22 cellular contexts compared by ENCODE assay signal in the genomic region with DNA sequence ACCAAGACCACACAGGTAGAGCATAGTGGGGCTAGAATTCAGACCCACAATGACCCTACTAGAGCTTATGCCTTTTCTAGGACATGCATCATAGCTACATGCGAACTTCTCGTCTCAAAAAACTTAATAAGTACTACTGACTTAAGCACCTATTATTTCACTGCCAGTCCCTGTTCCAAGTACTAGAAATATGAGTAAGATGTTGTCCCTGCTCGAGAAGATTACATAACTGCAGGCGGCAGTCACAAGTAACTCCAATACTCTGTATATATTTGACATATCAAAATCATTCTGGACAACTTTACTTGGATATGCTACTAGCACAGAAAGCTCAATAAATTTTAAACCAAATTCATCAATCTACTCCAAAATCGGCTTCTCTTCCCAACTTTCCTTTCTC.
DNase-seq lines count a peak whose midpoint lies in the region; ATAC-seq, FAIRE-seq and TF ChIP-seq lines count a peak whose summit lies in the region.
"Had no signal": no experiment of that assay in that cellular context is flagged by ENCODE, and none has a peak within 500 bp of the region (broad histone marks: within the 10 kb centered on the region; RNA-seq: fewer than 3 reads in every experiment).

No MANE protein-coding gene starts in this region.

- POLR2A ChIA-PET in H1 (lab: Charles Lee; ENCODE audit: partially characterized antibody), result no interaction called here

- no peak overlapping the region for H3K27ac ChIP-seq in H1 (ENCODE audit: low read depth, low read length)
- H3K27ac ChIP-seq in left lung, result no peak overlapping the region
- peak overlapping the region in 3 of 4 donors; percentile 80 to 88 (median 86) for H3K27ac ChIP-seq in gastrocnemius medialis
- H3K27ac ChIP-seq: C4-2B, SK-N-MC had no signal

- no peak overlapping the region for H3K4ac ChIP-seq in H1 (replicated peaks; ENCODE audit: insufficient read length, low read depth, low read length)

- no peaks in the 10 kb centered on the region for H3K9me3 Mint-ChIP-seq in stimulated activated memory B cell treated with anti-CD40 and anti-IgM and Interleukin-4, amounts not matched to agents 10 μg/mL and 1 μg/mL and 100 μg/mL, for 72 hours
- H3K9me3 Mint-ChIP-seq: CD8-positive, alpha-beta memory T cell had no signal

- H2BK120ac ChIP-seq in H1 (replicated peaks; ENCODE audit: low read depth, low read length), result no peak overlapping the region

- H2BK12ac ChIP-seq in H1 (ENCODE audit: low read depth, low read length), result no peak overlapping the region; the same call in 1 of the 2 replicates

- TF ChIP-seq EP300 in H1 (IDR thresholded peaks at IDR 0.05; ENCODE audit: borderline replicate concordance in 1 of 2, low read depth in 2 of 2, low read length in 2 of 2), result no peak

- no peak overlapping the region for H4K91ac ChIP-seq in H1 (replicated peaks; ENCODE audit: insufficient read length, low read length)

- H3K27ac Mint-ChIP-seq in stimulated activated memory B cell treated with anti-CD40 and anti-IgM and Interleukin-4, amounts not matched to agents 10 μg/mL and 1 μg/mL and 100 μg/mL, for 72 hours, result no peak overlapping the region
- H3K27ac Mint-ChIP-seq: B cell; CD8-positive, alpha-beta memory T cell had no signal

- H3K4me1 Mint-ChIP-seq in stimulated activated memory B cell treated with anti-CD40 and anti-IgM and Interleukin-4, amounts not matched to agents 10 μg/mL and 1 μg/mL and 100 μg/mL, for 72 hours, result peaks cover 17% of the 10 kb centered on the region

- H3K36me3 Mint-ChIP-seq in stimulated activated memory B cell treated with anti-CD40 and anti-IgM and Interleukin-4, amounts not matched to agents 10 μg/mL and 1 μg/mL and 100 μg/mL, for 72 hours, result no peaks in the 10 kb centered on the region
- H3K36me3 Mint-ChIP-seq: CD8-positive, alpha-beta memory T cell had no signal

- H3K4me3 Mint-ChIP-seq in stimulated activated memory B cell treated with anti-CD40 and anti-IgM and Interleukin-4, amounts not matched to agents 10 μg/mL and 1 μg/mL and 100 μg/mL, for 72 hours, result no peak overlapping the region
- H3K4me3 Mint-ChIP-seq: B cell; CD8-positive, alpha-beta memory T cell had no signal

- H4K20me1 ChIP-seq in H1 (replicated peaks in 1 of 2; ENCODE audit: control insufficient read depth in 1 of 2, insufficient read depth in 2 of 2, low read length in 2 of 2), result no peaks in the 10 kb centered on the region

- peaks cover 35% of the 10 kb centered on the region for H3K27me3 Mint-ChIP-seq in stimulated activated memory B cell treated with anti-CD40 and anti-IgM and Interleukin-4, amounts not matched to agents 10 μg/mL and 1 μg/mL and 100 μg/mL, for 72 hours

- H2AFZ ChIP-seq in H1 (ENCODE audit: low read length), result no peak overlapping the region

- peak overlapping the region; percentile 83 for H2BK15ac ChIP-seq in H1 (ENCODE audit: low read length)

- WGBS in H1 (ENCODE audit: extremely low coverage in 1 of 2, insufficient coverage in 1 of 2, insufficient read length in 1 of 2, insufficient replicate concordance in 2 of 2, low coverage in 1 of 2, low lambda C conversion rate in 2 of 2, missing lambda C conversion rate in 1 of 2), 2 experiments, result 83 to 100% methylated on average over 1 to 5 of the region's 5 CpGs

- H3K14ac ChIP-seq in H1 (ENCODE audit: insufficient read length), result no peak overlapping the region

- H3K4me1 ChIP-seq in H1 (replicated peaks in 1 of 4; ENCODE audit: control insufficient read depth in 3 of 4, insufficient read depth in 4 of 4, low read length in 3 of 4) (peaks cover 0 to 5% (median 3%) of the 10 kb centered on the region in 4 experiments; a peak in 4 of 7 replicates), left lung (peaks cover 7 to 33% of the 10 kb centered on the region in 2 donors), gastrocnemius medialis (peaks cover 42 to 55% of the 10 kb centered on the region in 2 donors)

- H3K36me3 ChIP-seq in H1 (ENCODE audit: control insufficient read depth in 2 of 4, insufficient read depth in 4 of 4, low read length in 3 of 4), result no peaks in the 10 kb centered on the region
- H3K36me3 ChIP-seq in left lung, result no peaks in the 10 kb centered on the region
- H3K36me3 ChIP-seq in gastrocnemius medialis, result no peaks in the 10 kb centered on the region

- FAIRE-seq in H1 (lab: Jason Lieb, UNC) (no peak), urothelium cell line (lab: Jason Lieb, UNC) (peak; percentile 48)
- FAIRE-seq: GM12891, H54, RCC 7860 had no signal

- no peak for DNase-seq in H1 (ENCODE audit: low read depth in 1 of 2, low spot score in 2 of 2)
- DNase-seq in left lung, result no peak
- DNase-seq in gastrocnemius medialis, result peak; percentile 33 to 54
- no peak for DNase-seq in urothelium cell line (ENCODE audit: low spot score)
- DNase-seq in MV-4-11 (lab: John Stamatoyannopoulos, UW), result no peak
- no peak for DNase-seq in COR-L47 (lab: John Stamatoyannopoulos, UW)
- DNase-seq: Calu3; CD8-positive, alpha-beta memory T cell; DMS79 treated with DMSO at 0.1 percent for 48 hours; GF-D8; NCI-H2029; NCI-H446; NCI-H524 treated with DMSO at 0.1 percent for 48 hours; NCI-H774; SIG-M5 had no signal

- peaks cover 11% of the 10 kb centered on the region for H3K23me2 ChIP-seq in H1 (ENCODE audit: low read depth, low read length)

- H3K4me3 ChIP-seq in H1 (ENCODE audit: extremely low read depth in 1 of 4, insufficient read depth in 2 of 4, low read depth in 3 of 4, low read length in 4 of 4) (no peak overlapping the region), left lung (no peak overlapping the region), gastrocnemius medialis (peak overlapping the region in 1 of 4 donors; percentile 36)
- H3K4me3 ChIP-seq: SK-N-MC had no signal

- 0 out of 2 replicates have a peak overlapping the region, but pooled peaks have one; percentile 44 for H2BK20ac ChIP-seq in H1 (ENCODE audit: low read length)

- H3K4me2 ChIP-seq in H1 (ENCODE audit: insufficient read depth in 1 of 2, low read depth in 2 of 2, low read length in 2 of 2), result no peak overlapping the region

- no peak for TF ChIP-seq RAD21 in H1 (IDR thresholded peaks at IDR 0.05 in 1 of 2, conservative IDR thresholded peaks at IDR 0.05 in 1 of 2; ENCODE audit: low read depth in 2 of 2, low read length in 2 of 2)

- no peak overlapping the region for H4K8ac ChIP-seq in H1 (ENCODE audit: extremely low read depth, insufficient read depth, low read length)

- H3K79me2 ChIP-seq in H1 (ENCODE audit: control insufficient read depth in 1 of 2, insufficient read depth in 2 of 2, low read length in 2 of 2), result no peaks in the 10 kb centered on the region

- no peak overlapping the region for H3K56ac ChIP-seq in H1 (replicated peaks; ENCODE audit: insufficient read length, low read depth, low read length)

- intact Hi-C loops in left lung (cut with DNase I) (no loop called here), gastrocnemius medialis (cut with DNase I; ENCODE audit: low total_unique reads) (loop anchor here (5.0 to 10.0 kb wide), 5 partner anchors 82 to 580 kb away; no protein-coding TSS in a partner anchor)

- ATAC-seq in left lung (peak; percentile 26), gastrocnemius medialis (peak; percentile 73 to 88)
- ATAC-seq in stimulated activated memory B cell treated with anti-CD40 and anti-IgM and Interleukin-4, amounts not matched to agents 10 μg/mL and 1 μg/mL and 100 μg/mL, for 72 hours, result no peak

- no peaks in the 10 kb centered on the region; the same call in 1 of the 2 replicates for H3K79me1 ChIP-seq in H1 (ENCODE audit: low read depth, low read length)

- H3K9ac ChIP-seq in H1 (replicated peaks in 1 of 4; ENCODE audit: extremely low read depth in 1 of 4, low read depth in 3 of 4, low read length in 3 of 4), result no peak overlapping the region

- no peak overlapping the region for H2AK5ac ChIP-seq in H1 (ENCODE audit: low read depth, low read length)

- H3K27me3 ChIP-seq in H1 (replicated peaks in 1 of 4; ENCODE audit: control insufficient read depth in 3 of 4, extremely low read depth in 1 of 4, insufficient read depth in 3 of 4, low read length in 3 of 4) (no peaks in the 10 kb centered on the region; a peak in 1 of 7 replicates), left lung (no peaks in the 10 kb centered on the region), gastrocnemius medialis (no peaks in the 10 kb centered on the region)

- H3K18ac ChIP-seq in H1 (ENCODE audit: extremely low read depth, low read length), result no peak overlapping the region

- no peak overlapping the region for H4K5ac ChIP-seq in H1 (ENCODE audit: insufficient read length, low read depth, low read length)

- no peak for TF ChIP-seq CTCF in H1 (IDR thresholded peaks at IDR 0.05; ENCODE audit: control extremely low read depth in 1 of 3, insufficient read depth in 1 of 3, low read depth in 1 of 3, low read length in 3 of 3)
- no peak for TF ChIP-seq CTCF in left lung (IDR thresholded peaks at IDR 0.05)
- TF ChIP-seq CTCF in gastrocnemius medialis (IDR thresholded peaks at IDR 0.05 in 4 of 5, conservative IDR thresholded peaks at IDR 0.05 in 1 of 5), result no peak

- TF ChIP-seq POLR2A in H1 (IDR thresholded peaks at IDR 0.05; ENCODE audit: control extremely low read depth in 1 of 2, low read depth in 2 of 2, low read length in 2 of 2), result no peak
- peak in 1 of 2 donors; percentile 28 for TF ChIP-seq POLR2A in gastrocnemius medialis (IDR thresholded peaks at IDR 0.05)

- H3K23ac ChIP-seq in H1 (ENCODE audit: insufficient read length), result no peak overlapping the region

- H2BK5ac ChIP-seq in H1 (ENCODE audit: low read depth, low read length), result no peak overlapping the region; the same call in 1 of the 2 replicates

- in situ Hi-C loops in gastrocnemius medialis (cut with MboI; ENCODE audit: low sequenced_read_pairs in 4 of 4), result loop anchor here in 2 of 4 donors (25.0 kb wide), 2 partner anchors 382 to 407 kb away; no protein-coding TSS in a partner anchor

- H3K9me3 ChIP-seq in H1 (ENCODE audit: insufficient read depth in 2 of 2, low read depth in 1 of 2, low read length in 1 of 2) (no peaks in the 10 kb centered on the region), left lung (no peaks in the 10 kb centered on the region), gastrocnemius medialis (no peaks in the 10 kb centered on the region)

- CTCF ChIA-PET in H1 (lab: Charles Lee; ENCODE audit: partially characterized antibody), result interaction anchor here (7.2 kb wide), 1 partner anchor 392 kb away, joined by 51 read pairs; no protein-coding TSS in a partner anchor

TF ChIP-seq in H1, 55 proteins besides CTCF, POLR2A, EP300 and RAD21 (continues in another document):
- TF ChIP-seq ZNF274 (IDR thresholded peaks at IDR 0.05; ENCODE audit: borderline replicate concordance, extremely low read depth, low read length) (no peak), SAP30 (IDR thresholded peaks at IDR 0.05; ENCODE audit: insufficient read depth, insufficient replicate concordance, low read length) (no peak), SP4 (IDR thresholded peaks at IDR 0.05; ENCODE audit: low read length) (no peak), E2F6 (IDR thresholded peaks at IDR 0.05) (no peak), TBP (IDR thresholded peaks at IDR 0.05; ENCODE audit: low read depth, low read length) (no peak)

Comparison
In these comparisons a context has a peak if more than half of its experiments do, and no peak if none do; other contexts are left out.
1. DNase-seq: peak in gastrocnemius medialis (2 of 2); none in H1 (0 of 2), left lung (0 of 2), urothelium cell line (single experiment), MV-4-11 (single experiment) and COR-L47 (single experiment).
2. H3K27ac ChIP-seq: peak in gastrocnemius medialis (3 of 4); none in H1 (single experiment) and left lung (0 of 2).